ENCODE assay signal across 19 cellular contexts in the genomic region with DNA sequence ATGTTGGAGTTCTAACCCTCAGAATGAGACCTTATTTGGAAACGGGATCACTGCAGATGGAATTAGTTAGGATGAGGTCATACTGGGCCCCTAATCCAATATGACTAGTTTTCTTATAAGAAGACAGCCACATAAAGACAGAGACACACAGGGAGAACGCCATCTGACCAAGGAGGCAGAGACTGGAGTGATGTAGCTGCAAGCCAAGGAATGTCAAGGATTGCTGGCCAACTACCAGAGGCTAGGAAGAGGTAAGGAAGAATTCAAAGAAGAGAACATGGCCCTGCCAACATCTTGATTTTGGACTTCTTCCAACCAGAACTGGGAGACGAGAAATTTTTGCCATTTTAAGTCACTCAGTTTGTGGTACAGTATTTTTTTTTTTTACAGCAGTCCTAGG.
"Had no signal": no experiment of that assay in that cellular context is flagged by ENCODE, and none has a peak within 500 bp of the region (broad histone marks: within the 10 kb centered on the region; RNA-seq: fewer than 3 reads in every experiment).

No MANE protein-coding gene starts in this region.

- DNase-seq: activated CD4-positive, alpha-beta memory T cell treated with anti-CD3 and anti-CD28 coated beads, Interleukin-2, amount 10 ng/mL, durations not matched to agents 7 days and 5 days; activated CD4-positive, alpha-beta T cell treated with anti-CD3 and anti-CD28 coated beads for 48 hours; activated CD4-positive, CD25-positive, alpha-beta regulatory T cell; activated CD8-positive, alpha-beta memory T cell treated with anti-CD3 and anti-CD28 coated beads, Interleukin-2, amount 10 ng/mL, durations not matched to agents 7 days and 5 days; activated naive CD4-positive, alpha-beta T cell; anterior cingulate cortex; effector memory CD8-positive, alpha-beta T cell; esophagus squamous epithelium; gastrocnemius medialis; heart left ventricle; left ventricle myocardium superior; occipital lobe; T-cell; transverse colon had no signal

- H3K27me3 ChIP-seq: cardiac muscle cell, esophagus squamous epithelium, gastrocnemius medialis, heart left ventricle, suprapubic skin, transverse colon, vagina had no signal

- ATAC-seq: activated CD8-positive, alpha-beta memory T cell treated with anti-CD3 and anti-CD28 coated beads, Interleukin-2, amount 10 ng/mL, durations not matched to agents 7 days and 5 days; activated T-helper 17 cell treated with anti-CD3 and anti-CD28 coated beads, Interleukin-2, amount 50 U/mL, for 72 hours; effector memory CD8-positive, alpha-beta T cell; gastrocnemius medialis; heart left ventricle; left ventricle myocardium superior; T-cell had no signal

- H3K4me3 ChIP-seq: cardiac muscle cell, esophagus squamous epithelium, gastrocnemius medialis, heart left ventricle, skin epidermis, suprapubic skin, transverse colon, vagina had no signal

- H3K27ac ChIP-seq: cardiac muscle cell, esophagus squamous epithelium, gastrocnemius medialis, heart left ventricle, skin epidermis, suprapubic skin, transverse colon, vagina had no signal

- H3K4me1 ChIP-seq: esophagus squamous epithelium, gastrocnemius medialis, suprapubic skin, transverse colon, vagina had no signal

- H3K9me3 ChIP-seq: esophagus squamous epithelium, suprapubic skin, transverse colon, vagina had no signal

- H3K36me3 ChIP-seq: cardiac muscle cell, esophagus squamous epithelium, gastrocnemius medialis, heart left ventricle, suprapubic skin, transverse colon, vagina had no signal
